23 cellular contexts compared by ENCODE assay signal in the genomic region with DNA sequence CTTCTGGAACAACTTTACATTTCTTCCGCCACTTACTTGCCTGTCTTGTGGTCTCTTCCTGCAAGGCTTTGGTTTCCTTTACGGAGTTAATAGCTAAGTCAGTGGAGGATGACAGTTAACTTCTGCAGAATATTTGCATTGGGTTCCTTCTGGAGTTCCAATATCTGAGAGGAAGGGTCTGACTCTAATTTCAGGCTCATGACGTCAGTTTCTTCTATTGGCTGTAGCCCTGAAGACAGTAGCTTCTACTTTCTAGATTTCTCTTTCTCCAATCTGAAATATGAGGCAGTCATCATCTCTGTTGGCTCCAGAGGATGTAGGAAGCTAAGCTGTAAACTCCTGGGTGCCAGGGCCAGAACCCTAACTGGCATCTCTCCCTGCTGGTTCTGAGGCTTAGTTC.
DNase-seq lines count a peak whose midpoint lies in the region; ATAC-seq, FAIRE-seq and TF ChIP-seq lines count a peak whose summit lies in the region.
"Had no signal": no experiment of that assay in that cellular context is flagged by ENCODE, and none has a peak within 500 bp of the region (broad histone marks: within the 10 kb centered on the region; RNA-seq: fewer than 3 reads in every experiment).

No MANE protein-coding gene starts in this region.

- ATAC-seq in A549: no peak

- TF ChIP-seq POLR2A in A549 (IDR thresholded peaks at IDR 0.05; ENCODE audit: low read length): no peak

- no peaks in the 10 kb centered on the region for H3K4me1 ChIP-seq in A549
- H3K4me1 ChIP-seq in BLaER1: peaks cover 15% of the 10 kb centered on the region
- peaks cover 33% of the 10 kb centered on the region for H3K4me1 ChIP-seq in Karpas-422 (ENCODE audit: low read length)
- H3K4me1 ChIP-seq: Caco-2 had no signal

- TF ChIP-seq RAD21 in A549 (conservative IDR thresholded peaks at IDR 0.05 in 1 of 2, IDR thresholded peaks at IDR 0.05 in 1 of 2): no peak

- H3K9ac ChIP-seq in BLaER1: no peak overlapping the region
- H3K9ac ChIP-seq in Karpas-422 (ENCODE audit: low read length): no peak overlapping the region

- no peak overlapping the region for H3K4me2 ChIP-seq in A549
- H3K4me2 ChIP-seq in BLaER1: peak overlapping the region; percentile 22; the same call in 1 of the 2 replicates
- H3K4me2 ChIP-seq in Karpas-422 (ENCODE audit: low read depth, low read length, poor library complexity, severe bottlenecking): no peak overlapping the region

- DNase-seq in A549 (ENCODE audit: low read depth in 1 of 2, low spot score in 1 of 2): no peak
- peak; percentile 56 for DNase-seq in Karpas-422
- DNase-seq in activated effector memory CD4-positive, alpha-beta T cell treated with anti-CD3 and anti-CD28 coated beads, Interleukin-2, amount 50 U/mL, for 16 hours: no peak
- no peak for DNase-seq in UCSD-AML1 (lab: John Stamatoyannopoulos, UW; ENCODE audit: unreplicated experiment)
- no peak for DNase-seq in D341Med (ENCODE audit: low spot score)
- DNase-seq: 8988T; AML-193; C1 segment of cervical spinal cord; Caco-2; Calu3; CD4-positive, alpha-beta memory T cell; CD4-positive, CD25-positive, alpha-beta regulatory T cell; DMS 273 treated with DMSO at 0.1 percent for 48 hours; DMS153; DMS53; DMS79; DND-41; GF-D8 had no signal

- H4K20me1 ChIP-seq in BLaER1 (peaks cover 22% of the 10 kb centered on the region; the same call in 1 of the 2 replicates), Karpas-422 (ENCODE audit: insufficient read depth, low read depth, low read length) (0 out of 2 replicates have a peak, but pooled peaks cover 4% of the 10 kb centered on the region)

- no peaks in the 10 kb centered on the region for H3K79me2 ChIP-seq in Karpas-422 (ENCODE audit: low read length)

- CTCF ChIA-PET in A549 (lab: Yijun Ruan, JAX): no interaction called here

- no peak for TF ChIP-seq EP300 in A549 (IDR thresholded peaks at IDR 0.05)

- H3K9me2 ChIP-seq in Karpas-422 (replicated peaks; ENCODE audit: insufficient read depth, low read length): no peaks in the 10 kb centered on the region

- H3K4me3 ChIP-seq in A549 (no peak overlapping the region), BLaER1 (no peak overlapping the region), Karpas-422 (ENCODE audit: low read length) (no peak overlapping the region)

- H3K27me3 ChIP-seq in BLaER1 (peaks cover 97% of the 10 kb centered on the region), Karpas-422 (ENCODE audit: low read length) (no peaks in the 10 kb centered on the region)

- TF ChIP-seq CTCF in A549 (IDR thresholded peaks at IDR 0.05): no peak

- WGBS in A549 (ENCODE audit: missing lambda C conversion rate): 93% methylated on average over 3 of the region's 3 CpGs

- no peaks in the 10 kb centered on the region for H3K36me3 ChIP-seq in BLaER1
- no peaks in the 10 kb centered on the region for H3K36me3 ChIP-seq in Karpas-422 (ENCODE audit: insufficient read depth, low read length)

- H3K9me3 ChIP-seq in A549: no peaks in the 10 kb centered on the region
- H3K9me3 ChIP-seq in BLaER1: no peaks in the 10 kb centered on the region
- no peaks in the 10 kb centered on the region for H3K9me3 ChIP-seq in Karpas-422 (ENCODE audit: low read length)
- H3K9me3 ChIP-seq: Caco-2 had no signal

- H2AFZ ChIP-seq in Karpas-422 (ENCODE audit: low read length): no peak overlapping the region

- peak; percentile 63 for FAIRE-seq in A549 (lab: Jason Lieb, UNC)
- FAIRE-seq: A204.1, G401.6, GM12891, GM19239 had no signal

- H3K27ac ChIP-seq in A549: no peak overlapping the region
- H3K27ac ChIP-seq in BLaER1: no peak overlapping the region
- H3K27ac ChIP-seq in Karpas-422 (ENCODE audit: low read length): no peak overlapping the region

- POLR2A ChIA-PET in A549 (lab: Yijun Ruan, JAX): no interaction called here

TF ChIP-seq in A549, 52 proteins besides CTCF, POLR2A, EP300 and RAD21:
- TF ChIP-seq, protein P1, sequence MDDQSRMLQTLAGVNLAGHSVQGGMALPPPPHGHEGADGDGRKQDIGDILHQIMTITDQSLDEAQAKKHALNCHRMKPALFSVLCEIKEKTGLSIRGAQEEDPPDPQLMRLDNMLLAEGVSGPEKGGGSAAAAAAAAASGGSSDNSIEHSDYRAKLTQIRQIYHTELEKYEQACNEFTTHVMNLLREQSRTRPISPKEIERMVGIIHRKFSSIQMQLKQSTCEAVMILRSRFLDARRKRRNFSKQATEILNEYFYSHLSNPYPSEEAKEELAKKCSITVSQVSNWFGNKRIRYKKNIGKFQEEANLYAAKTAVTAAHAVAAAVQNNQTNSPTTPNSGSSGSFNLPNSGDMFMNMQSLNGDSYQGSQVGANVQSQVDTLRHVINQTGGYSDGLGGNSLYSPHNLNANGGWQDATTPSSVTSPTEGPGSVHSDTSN (IDR thresholded peaks at IDR 0.05): no peak
- TF ChIP-seq PHF8 (IDR thresholded peaks at IDR 0.05; ENCODE audit: borderline replicate concordance, low read depth) (no peak), CHD2 (IDR thresholded peaks at IDR 0.05; ENCODE audit: low read length, partially characterized antibody) (no peak), KDM1A (IDR thresholded peaks at IDR 0.05; ENCODE audit: low read depth) (no peak), POLR2AphosphoS2 (conservative IDR thresholded peaks at IDR 0.05; ENCODE audit: low read length) (no peak), CBX2 (IDR thresholded peaks at IDR 0.05; ENCODE audit: borderline replicate concordance, low read depth) (no peak), RNF2 (IDR thresholded peaks at IDR 0.05; ENCODE audit: borderline replicate concordance, low read depth) (no peak)
- TF ChIP-seq, protein P2, sequence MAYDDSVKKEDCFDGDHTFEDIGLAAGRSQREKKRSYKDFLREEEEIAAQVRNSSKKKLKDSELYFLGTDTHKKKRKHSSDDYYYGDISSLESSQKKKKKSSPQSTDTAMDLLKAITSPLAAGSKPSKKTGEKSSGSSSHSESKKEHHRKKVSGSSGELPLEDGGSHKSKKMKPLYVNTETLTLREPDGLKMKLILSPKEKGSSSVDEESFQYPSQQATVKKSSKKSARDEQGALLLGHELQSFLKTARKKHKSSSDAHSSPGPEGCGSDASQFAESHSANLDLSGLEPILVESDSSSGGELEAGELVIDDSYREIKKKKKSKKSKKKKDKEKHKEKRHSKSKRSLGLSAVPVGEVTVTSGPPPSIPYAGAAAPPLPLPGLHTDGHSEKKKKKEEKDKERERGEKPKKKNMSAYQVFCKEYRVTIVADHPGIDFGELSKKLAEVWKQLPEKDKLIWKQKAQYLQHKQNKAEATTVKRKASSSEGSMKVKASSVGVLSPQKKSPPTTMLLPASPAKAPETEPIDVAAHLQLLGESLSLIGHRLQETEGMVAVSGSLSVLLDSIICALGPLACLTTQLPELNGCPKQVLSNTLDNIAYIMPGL (CRISPR knock-in tag; IDR thresholded peaks at IDR 0.05; ENCODE audit: borderline replicate concordance): no peak
- TF ChIP-seq, protein P3, sequence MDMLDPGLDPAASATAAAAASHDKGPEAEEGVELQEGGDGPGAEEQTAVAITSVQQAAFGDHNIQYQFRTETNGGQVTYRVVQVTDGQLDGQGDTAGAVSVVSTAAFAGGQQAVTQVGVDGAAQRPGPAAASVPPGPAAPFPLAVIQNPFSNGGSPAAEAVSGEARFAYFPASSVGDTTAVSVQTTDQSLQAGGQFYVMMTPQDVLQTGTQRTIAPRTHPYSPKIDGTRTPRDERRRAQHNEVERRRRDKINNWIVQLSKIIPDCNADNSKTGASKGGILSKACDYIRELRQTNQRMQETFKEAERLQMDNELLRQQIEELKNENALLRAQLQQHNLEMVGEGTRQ (IDR thresholded peaks at IDR 0.05): no peak
- TF ChIP-seq, protein P4, sequence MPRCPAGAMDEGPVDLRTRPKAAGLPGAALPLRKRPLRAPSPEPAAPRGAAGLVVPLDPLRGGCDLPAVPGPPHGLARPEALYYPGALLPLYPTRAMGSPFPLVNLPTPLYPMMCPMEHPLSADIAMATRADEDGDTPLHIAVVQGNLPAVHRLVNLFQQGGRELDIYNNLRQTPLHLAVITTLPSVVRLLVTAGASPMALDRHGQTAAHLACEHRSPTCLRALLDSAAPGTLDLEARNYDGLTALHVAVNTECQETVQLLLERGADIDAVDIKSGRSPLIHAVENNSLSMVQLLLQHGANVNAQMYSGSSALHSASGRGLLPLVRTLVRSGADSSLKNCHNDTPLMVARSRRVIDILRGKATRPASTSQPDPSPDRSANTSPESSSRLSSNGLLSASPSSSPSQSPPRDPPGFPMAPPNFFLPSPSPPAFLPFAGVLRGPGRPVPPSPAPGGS (IDR thresholded peaks at IDR 0.05): no peak
